ENCODE assay signal across 7 cellular contexts in the genomic region with DNA sequence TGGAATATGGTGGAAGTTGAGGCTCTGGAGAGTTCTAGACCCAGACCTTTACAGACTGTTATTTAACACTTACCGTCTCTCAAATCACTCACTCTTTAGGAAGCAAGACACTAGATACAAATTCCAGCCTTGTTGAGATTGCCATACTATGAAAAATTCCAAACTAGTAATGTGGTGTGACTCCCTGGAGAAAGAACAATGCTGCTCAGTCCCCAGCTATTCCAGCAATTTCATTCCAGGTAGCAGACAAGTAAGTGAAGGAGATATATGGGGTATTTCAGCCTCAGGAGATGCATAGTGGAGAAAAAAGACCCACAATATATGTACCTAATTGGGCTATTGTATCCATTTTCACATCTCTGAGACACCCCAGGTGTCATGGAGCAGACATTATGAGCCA.
"Had no signal": no experiment of that assay in that cellular context is flagged by ENCODE, and none has a peak within 500 bp of the region (broad histone marks: within the 10 kb centered on the region; RNA-seq: fewer than 3 reads in every experiment).

No MANE protein-coding gene starts in this region.

- H3K4me3 ChIP-seq: GM12878 had no signal

- FAIRE-seq: G401.6, GM12878, GM12892, GM18507, GM19239 had no signal

- DNase-seq: GDM1, GF-D8 had no signal
